26 cellular contexts compared by ENCODE assay signal in the genomic region with DNA sequence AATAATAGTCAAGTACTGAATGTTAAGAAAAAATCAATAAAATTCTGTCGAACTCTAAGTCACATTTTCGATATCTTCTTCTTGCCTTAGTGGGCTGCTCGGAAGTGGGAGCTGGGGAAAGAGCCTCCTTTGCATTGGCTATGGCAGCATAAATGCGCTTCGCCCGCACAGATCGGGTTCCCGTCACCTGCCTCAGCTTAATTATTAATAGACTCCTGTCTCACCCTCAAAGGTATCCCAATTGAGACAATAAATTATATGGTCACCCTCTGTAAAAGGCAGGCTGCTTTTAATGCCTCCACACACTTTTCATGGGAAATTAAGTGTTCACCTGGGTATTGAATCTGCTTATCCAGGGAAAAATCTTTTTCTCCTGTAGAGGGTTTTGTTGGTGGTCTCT.
DNase-seq lines count a peak whose midpoint lies in the region; ATAC-seq and TF ChIP-seq lines count a peak whose summit lies in the region.
"Had no signal": no experiment of that assay in that cellular context is flagged by ENCODE, and none has a peak within 500 bp of the region (broad histone marks: within the 10 kb centered on the region; RNA-seq: fewer than 3 reads in every experiment).

No MANE protein-coding gene starts in this region.

- peaks cover 60% of the 10 kb centered on the region for H3K4me1 ChIP-seq in BLaER1
- no peaks in the 10 kb centered on the region for H3K4me1 ChIP-seq in endocrine pancreas (ENCODE audit: control insufficient read depth, insufficient read depth, low read length)
- no peaks in the 10 kb centered on the region for H3K4me1 ChIP-seq in PC-9 (replicated peaks; ENCODE audit: insufficient read depth)
- H3K4me1 ChIP-seq: BE2C, SJSA1 had no signal

- POLR2A ChIA-PET in PC-9 (lab: Charles Lee; ENCODE audit: unreplicated experiment), result no interaction called here

- no peaks in the 10 kb centered on the region for H3K9me2 ChIP-seq in PC-9 (ENCODE audit: insufficient read depth)

- peaks cover 46% of the 10 kb centered on the region for H3K4me1 Mint-ChIP-seq in nephron progenitor cell
- H3K4me1 Mint-ChIP-seq: CD4-positive, CD25-positive, alpha-beta regulatory T cell had no signal

- no peaks in the 10 kb centered on the region for H3K36me3 Mint-ChIP-seq in nephron progenitor cell (ENCODE audit: low read depth)
- H3K36me3 Mint-ChIP-seq: CD4-positive, CD25-positive, alpha-beta regulatory T cell had no signal

- DNase-seq in HuH-7 (ENCODE audit: low spot score) (peak; percentile 16), nephron progenitor cell (peak; percentile 28), SIG-M5 (lab: John Stamatoyannopoulos, UW) (no peak), PC-9 (no peak)
- DNase-seq: 8988T; ACHN; BE2C; CD4-positive, CD25-positive, alpha-beta regulatory T cell; H9; IMR-90; KG1; MG63; NCI-H1105 treated with DMSO at 0.1 percent for 48 hours; NCI-H146; NCI-H1930; NCI-H226; NCI-H510A; NCI-H82; NK-92 treated with Interleukin-12 subunit alpha and Interleukin-12 subunit beta, amount 100 ng/mL, for 24 hours; PC-3 had no signal

- H3K27ac ChIP-seq in BLaER1, result peak overlapping the region; percentile 94
- no peak overlapping the region for H3K27ac ChIP-seq in PC-9
- H3K27ac ChIP-seq: SJSA1 had no signal

- TF ChIP-seq CTCF in nephron progenitor cell (IDR thresholded peaks at IDR 0.05) (no peak), PC-9 (conservative IDR thresholded peaks at IDR 0.05) (no peak)

- H2AFZ ChIP-seq in PC-9, result no peak overlapping the region
- H2AFZ ChIP-seq: GM23338 had no signal

- peaks cover 3% of the 10 kb centered on the region for H3K27me3 Mint-ChIP-seq in nephron progenitor cell (ENCODE audit: low read depth, poor library complexity)
- H3K27me3 Mint-ChIP-seq: CD4-positive, CD25-positive, alpha-beta regulatory T cell had no signal

- no peaks in the 10 kb centered on the region for H3K27me3 ChIP-seq in BLaER1
- H3K27me3 ChIP-seq in endocrine pancreas (ENCODE audit: control insufficient read depth, insufficient read depth, low read length), result no peaks in the 10 kb centered on the region
- H3K27me3 ChIP-seq in PC-9 (ENCODE audit: insufficient read depth, low read depth), result peaks cover 44% of the 10 kb centered on the region
- H3K27me3 ChIP-seq: BE2C, MG63, SJSA1 had no signal

- H3K9me3 ChIP-seq in BLaER1, result peaks cover 48% of the 10 kb centered on the region
- no peaks in the 10 kb centered on the region for H3K9me3 ChIP-seq in endocrine pancreas (ENCODE audit: control insufficient read depth, low read length)
- no peaks in the 10 kb centered on the region for H3K9me3 ChIP-seq in PC-9 (ENCODE audit: insufficient read depth, low read depth)
- H3K9me3 ChIP-seq: BE2C, MG63, SJSA1 had no signal

- H3K4me3 ChIP-seq in BLaER1, result no peak overlapping the region
- peak overlapping the region; percentile 12 for H3K4me3 ChIP-seq in endocrine pancreas (ENCODE audit: control insufficient read depth, insufficient read depth, low read length)
- H3K4me3 ChIP-seq in PC-9, result no peak overlapping the region
- H3K4me3 ChIP-seq: GM23338, MG63, SJSA1 had no signal

- no peaks in the 10 kb centered on the region for H3F3A ChIP-seq in PC-9 (ENCODE audit: insufficient read depth, low read depth)

- H3K79me2 ChIP-seq in PC-9 (ENCODE audit: low read depth), result no peaks in the 10 kb centered on the region

- H3K9ac ChIP-seq in BLaER1 (peak overlapping the region; percentile 84), endocrine pancreas (ENCODE audit: control insufficient read depth, insufficient read depth, low read length) (no peak overlapping the region)

- no TSS peak for BruUV-seq in PC-9 (replicated peaks; lab: Mats Ljungman, UMichigan)

- no peak overlapping the region for H3K4me3 Mint-ChIP-seq in nephron progenitor cell
- H3K4me3 Mint-ChIP-seq: CD4-positive, CD25-positive, alpha-beta regulatory T cell; GM23338; H9 had no signal

- peaks cover 12% of the 10 kb centered on the region for H3K9me3 Mint-ChIP-seq in nephron progenitor cell

- H3K36me3 ChIP-seq in BLaER1 (peaks cover 5% of the 10 kb centered on the region; the same call in 1 of the 2 replicates), endocrine pancreas (ENCODE audit: control insufficient read depth, insufficient read depth, low read length) (no peaks in the 10 kb centered on the region), PC-9 (ENCODE audit: low read depth) (no peaks in the 10 kb centered on the region)
- H3K36me3 ChIP-seq: BE2C, MG63, SJSA1 had no signal

- H3K4me2 ChIP-seq in BLaER1 (peak overlapping the region; percentile 90), PC-9 (no peak overlapping the region)
- H3K4me2 ChIP-seq: GM23338 had no signal

- H4K20me1 ChIP-seq in BLaER1 (no peaks in the 10 kb centered on the region), PC-9 (ENCODE audit: insufficient read depth) (no peaks in the 10 kb centered on the region)

- no peak for ATAC-seq in HG03025 (IDR thresholded peaks at IDR 0.05; ENCODE audit: low FRiP score, unreplicated experiment)
- ATAC-seq: GM23338, PC-3, Right ventricle myocardium inferior had no signal

- CTCF ChIA-PET in PC-9 (lab: Charles Lee), result no interaction called here

- no peak overlapping the region for H3K27ac Mint-ChIP-seq in nephron progenitor cell
- H3K27ac Mint-ChIP-seq: CD4-positive, CD25-positive, alpha-beta regulatory T cell; GM23338; H9 had no signal

- intact Hi-C loops in PC-9 (cut with micrococcal nuclease; ENCODE audit: unreplicated experiment), result no loop called here

Comparison
In these comparisons a context has a peak if more than half of its experiments do, and no peak if none do; other contexts are left out.
1. DNase-seq: peak in HuH-7 (single experiment) and nephron progenitor cell (single experiment); none in SIG-M5 (single experiment) and PC-9 (0 of 2).